Comparison of ENCODE assay signal across 8 cellular contexts in genomic region chr15:63043391-63044076, GRCh38. TPM values are rescaled to one million over a fixed set of nuclear protein-coding genes. Genes with fewer than 3 reads are reported as not detected.
DNase-seq lines count a peak whose midpoint lies in the region; ATAC-seq and TF ChIP-seq lines count a peak whose summit lies in the region.

No MANE protein-coding gene starts in this region.

- H3K36me3 ChIP-seq in breast epithelium (no peaks in the 10 kb centered on the region), stomach smooth muscle (ENCODE audit: control insufficient read depth in 2 of 2, insufficient read depth in 2 of 2, low read length in 2 of 2) (peaks cover 16 to 26% of the 10 kb centered on the region in 2 donors)

- TF ChIP-seq CTCF in NB4 (IDR thresholded peaks at IDR 0.05; ENCODE audit: low read depth, low read length) = no peak
- TF ChIP-seq CTCF in breast epithelium (IDR thresholded peaks at IDR 0.05) = no peak

- H3K4me3 ChIP-seq in NB4 (ENCODE audit: low read depth, low read length) (no peak overlapping the region), breast epithelium (peak overlapping the region; percentile 85 to 93 (median 90)), stomach smooth muscle (ENCODE audit: low read length in 2 of 2) (peak overlapping the region; percentile 97 to 98)

- no peaks in the 10 kb centered on the region for H3K9me3 ChIP-seq in breast epithelium
- H3K9me3 ChIP-seq in stomach smooth muscle (ENCODE audit: control insufficient read depth in 2 of 2, low read length in 2 of 2) = peaks cover 0 to 7% of the 10 kb centered on the region in 2 donors

- peak; percentile 16 for ATAC-seq in left colon
- no peak for ATAC-seq in HG03469 (IDR thresholded peaks at IDR 0.05; ENCODE audit: unreplicated experiment)

- TF ChIP-seq POLR2A in NB4 (IDR thresholded peaks at IDR 0.05; ENCODE audit: extremely low read depth, insufficient read length) (no peak), breast epithelium (IDR thresholded peaks at IDR 0.05) (no peak)

- DNase-seq in CD1c-positive myeloid dendritic cell (ENCODE audit: extremely low spot score) (peak; percentile 56), NB4 (ENCODE audit: low read depth) (peak; percentile 66), breast epithelium (ENCODE audit: low spot score in 2 of 2) (no peak), left colon (peak; percentile 57 to 59), mucosa of gallbladder (ENCODE audit: low spot score) (no peak)
- DNase-seq in effector CD8-positive, alpha-beta T cell (lab: John Stamatoyannopoulos, UW) = no peak

- H3K9ac ChIP-seq in stomach smooth muscle (ENCODE audit: low read length in 2 of 2) = peak overlapping the region; percentile 99

- no peaks in the 10 kb centered on the region for H3K4me1 ChIP-seq in breast epithelium
- H3K4me1 ChIP-seq in stomach smooth muscle (ENCODE audit: control insufficient read depth, insufficient read depth, low read length) = peaks cover 19% of the 10 kb centered on the region

- intact Hi-C loops in breast epithelium (cut with DNase I; ENCODE audit: low total_unique reads) = no loop called here
- intact Hi-C loops in left colon (cut with DNase I, micrococcal nuclease) = loop anchor here in 1 of 2 donors (10.0 kb wide), 1 partner anchor 149 kb away; no protein-coding TSS in a partner anchor

- H3K27me3 ChIP-seq in breast epithelium (no peaks in the 10 kb centered on the region), stomach smooth muscle (ENCODE audit: control insufficient read depth in 1 of 2, insufficient read depth in 2 of 2, low read length in 2 of 2) (no peaks in the 10 kb centered on the region)

- peak overlapping the region; percentile 93 to 95 for H3K27ac ChIP-seq in breast epithelium
- H3K27ac ChIP-seq in stomach smooth muscle (ENCODE audit: low read length) = peak overlapping the region; percentile 98

RNA-seq across cellular contexts. Expression of gene TPM1, which starts 1.0 kb away (rescaled TPM):
- 100 to 1,000 TPM; 333 to 609 (median 575) TPM for total RNA-seq in breast epithelium
- total RNA-seq in left colon = 100 to 1,000 TPM; 576 to 607 TPM
- 1,361 TPM for total RNA-seq in mucosa of gallbladder

Comparison
In these comparisons a context has a peak if more than half of its experiments do, and no peak if none do; other contexts are left out.
1. DNase-seq: peak in CD1c-positive myeloid dendritic cell (single experiment), NB4 (single experiment) and left colon (2 of 2); none in breast epithelium (0 of 2), mucosa of gallbladder (single experiment) and effector CD8-positive, alpha-beta T cell (single experiment).